In the genomic region with DNA sequence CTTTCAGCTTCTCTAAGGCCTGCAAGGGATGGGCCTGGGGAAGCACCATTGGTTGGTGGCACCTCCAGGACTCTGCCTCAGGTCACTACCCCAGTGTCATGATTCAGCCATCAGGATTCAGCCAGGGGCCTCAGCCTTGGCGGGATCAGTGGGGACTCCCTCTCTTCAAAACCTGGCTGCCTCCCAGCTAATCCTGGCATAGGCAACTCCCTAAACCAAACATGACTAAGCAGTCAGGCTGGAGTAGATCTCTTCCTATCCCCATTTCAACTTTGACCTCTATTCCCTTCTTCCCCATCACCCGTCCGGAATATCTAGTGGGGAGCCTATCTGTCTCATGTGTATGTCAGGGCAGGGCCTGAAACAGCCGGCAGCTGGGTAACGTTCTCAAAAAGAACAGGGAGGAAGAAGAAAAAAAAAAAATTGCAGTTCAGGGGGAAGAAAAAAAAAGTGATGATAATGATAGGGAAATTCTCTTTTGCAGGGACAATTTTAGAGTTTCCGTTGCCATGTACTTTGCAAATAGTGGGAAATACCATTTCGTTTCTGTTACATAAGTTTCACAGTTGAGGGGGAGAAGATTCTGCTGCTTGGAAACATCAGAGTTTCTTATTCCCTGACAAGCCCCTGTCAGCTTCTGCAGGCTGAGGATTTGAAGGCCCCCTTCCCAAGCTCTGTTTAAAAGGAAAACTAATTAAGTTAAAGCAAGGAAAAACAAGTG, we compare ENCODE assay signal across 11 cellular contexts. TPM values are rescaled to one million over a fixed set of nuclear protein-coding genes. Genes with fewer than 3 reads are reported as not detected.
DNase-seq lines count a peak whose midpoint lies in the region; ATAC-seq, FAIRE-seq and TF ChIP-seq lines count a peak whose summit lies in the region.
"Had no signal": no experiment of that assay in that cellular context is flagged by ENCODE, and none has a peak within 500 bp of the region (broad histone marks: within the 10 kb centered on the region; RNA-seq: fewer than 3 reads in every experiment).

No MANE protein-coding gene starts in this region.

- no peaks in the 10 kb centered on the region for H3K36me3 Mint-ChIP-seq in stimulated activated memory B cell treated with anti-CD40 and anti-IgM and Interleukin-4, amounts not matched to agents 10 μg/mL and 1 μg/mL and 100 μg/mL, for 72 hours
- H3K36me3 Mint-ChIP-seq: activated naive CD4-positive, alpha-beta T cell treated with anti-CD3 and anti-CD28 coated beads, Interleukin-2, amount 50 U/mL, for 24 hours had no signal

- intact Hi-C loops in heart right ventricle (cut with DNase I) = no loop called here

- no peak overlapping the region for H3K4me3 ChIP-seq in heart right ventricle

- peak overlapping the region in 6 of 10 donors; percentile 3 to 87 (median 16) for H3K27ac ChIP-seq in heart right ventricle

- H3K4me1 ChIP-seq in heart right ventricle = peaks cover 0 to 39% (median 25%) of the 10 kb centered on the region in 9 donors

- H3K27ac Mint-ChIP-seq in stimulated activated memory B cell treated with anti-CD40 and anti-IgM and Interleukin-4, amounts not matched to agents 10 μg/mL and 1 μg/mL and 100 μg/mL, for 72 hours = peak overlapping the region; percentile 64
- H3K27ac Mint-ChIP-seq: activated naive CD4-positive, alpha-beta T cell treated with anti-CD3 and anti-CD28 coated beads, Interleukin-2, amount 50 U/mL, for 24 hours had no signal

- H3K9me3 Mint-ChIP-seq in stimulated activated memory B cell treated with anti-CD40 and anti-IgM and Interleukin-4, amounts not matched to agents 10 μg/mL and 1 μg/mL and 100 μg/mL, for 72 hours = no peaks in the 10 kb centered on the region
- H3K9me3 Mint-ChIP-seq: activated naive CD4-positive, alpha-beta T cell treated with anti-CD3 and anti-CD28 coated beads, Interleukin-2, amount 50 U/mL, for 24 hours had no signal

- H3K4me3 Mint-ChIP-seq in stimulated activated memory B cell treated with anti-CD40 and anti-IgM and Interleukin-4, amounts not matched to agents 10 μg/mL and 1 μg/mL and 100 μg/mL, for 72 hours = peak overlapping the region; percentile 3
- H3K4me3 Mint-ChIP-seq: activated naive CD4-positive, alpha-beta T cell treated with anti-CD3 and anti-CD28 coated beads, Interleukin-2, amount 50 U/mL, for 24 hours had no signal

- ATAC-seq in heart right ventricle (peak in 7 of 8 donors; percentile 16 to 71 (median 57)), GM21447 (IDR thresholded peaks at IDR 0.05; ENCODE audit: unreplicated experiment) (no peak), GM21786 (IDR thresholded peaks at IDR 0.05; ENCODE audit: unreplicated experiment) (no peak)
- ATAC-seq in stimulated activated memory B cell treated with anti-CD40 and anti-IgM and Interleukin-4, amounts not matched to agents 10 μg/mL and 1 μg/mL and 100 μg/mL, for 72 hours = no peak

- no peaks in the 10 kb centered on the region for H3K27me3 Mint-ChIP-seq in stimulated activated memory B cell treated with anti-CD40 and anti-IgM and Interleukin-4, amounts not matched to agents 10 μg/mL and 1 μg/mL and 100 μg/mL, for 72 hours

- DNase-seq in H54 (ENCODE audit: insufficient read length, low spot score) = peak; percentile 83
- DNase-seq in T1000 (lab: John Stamatoyannopoulos, UW) = peak; percentile 73
- DNase-seq in heart right ventricle = peak; percentile 51 to 75
- DNase-seq in activated CD4-positive, CD25-positive, alpha-beta regulatory T cell (lab: John Stamatoyannopoulos, UW) = no peak
- no peak for DNase-seq in kidney glomerular epithelial cell (lab: John Stamatoyannopoulos, UW)
- DNase-seq: mesendoderm, NCI-H2227 treated with DMSO at 0.1 percent for 48 hours had no signal

- no peaks in the 10 kb centered on the region for H3K9me3 ChIP-seq in heart right ventricle

- TF ChIP-seq CTCF in heart right ventricle (IDR thresholded peaks at IDR 0.05) = no peak

- H3K27me3 ChIP-seq in heart right ventricle = peaks cover 0 to 4% (median 0%) of the 10 kb centered on the region in 7 donors

- no peaks in the 10 kb centered on the region for H3K36me3 ChIP-seq in heart right ventricle

- WGBS in heart right ventricle, 2 donors = 22 to 23% methylated on average over 7 of the region's 7 CpGs

- no peak for FAIRE-seq in H54 (lab: Jason Lieb, UNC)

- no peak for TF ChIP-seq POLR2A in H54 (IDR thresholded peaks at IDR 0.05; ENCODE audit: low read depth, low read length)

- peaks cover 45% of the 10 kb centered on the region for H3K4me1 Mint-ChIP-seq in stimulated activated memory B cell treated with anti-CD40 and anti-IgM and Interleukin-4, amounts not matched to agents 10 μg/mL and 1 μg/mL and 100 μg/mL, for 72 hours

RNA-seq across cellular contexts. Expression of gene PREX1, which starts 4.1 kb away (rescaled TPM):
- 10 to 100 TPM in 4 of 10 donors, 1 to 10 TPM in 6; 4.6 to 23.4 (median 8.5) TPM for total RNA-seq in heart right ventricle
- 10 to 100 TPM in 1 of 2 donors, 1 to 10 TPM in 1; 9.0 to 11.9 TPM for polyA plus RNA-seq in heart right ventricle

Comparison
In these comparisons a context has a peak if more than half of its experiments do, and no peak if none do; other contexts are left out.
1. DNase-seq: peak in H54 (single experiment), T1000 (single experiment) and heart right ventricle (2 of 2); none in activated CD4-positive, CD25-positive, alpha-beta regulatory T cell (0 of 4) and kidney glomerular epithelial cell (single experiment).
2. ATAC-seq: peak in heart right ventricle (7 of 8); none in stimulated activated memory B cell treated with anti-CD40 and anti-IgM and Interleukin-4, amounts not matched to agents 10 μg/mL and 1 μg/mL and 100 μg/mL, for 72 hours (single experiment), GM21447 (single experiment) and GM21786 (single experiment).